ENCODE assay signal across 1 cellular context in genomic region chr4:39365931-39366771, GRCh38.
TF ChIP-seq lines count a peak whose summit lies in the region.

Gene RFC1, minus strand, starts transcription at chr4:39366362. Its CDS starts 121 bp downstream, at chr4:39366241.

TF ChIP-seq in K562, 482 proteins besides CTCF, POLR2A, EP300 and RAD21 (continued from another document and continues in another):
- 0 out of 2 replicates have a peak, but pooled peaks have one; percentile 44 for TF ChIP-seq XRCC5 (IDR thresholded peaks at IDR 0.05; ENCODE audit: low read depth, low read length)
- TF ChIP-seq CHD7 (IDR thresholded peaks at IDR 0.05; ENCODE audit: low read depth, low read length): no peak
- no peak; the same call in 1 of the 2 replicates for TF ChIP-seq RAD51 (IDR thresholded peaks at IDR 0.05; ENCODE audit: borderline replicate concordance, low read depth)
- no peak for TF ChIP-seq ZNF695 (CRISPR knock-in tag; IDR thresholded peaks at IDR 0.05)
- no peak for TF ChIP-seq TSHZ1 (CRISPR knock-in tag; IDR thresholded peaks at IDR 0.05)
- no peak for TF ChIP-seq CHD4 (IDR thresholded peaks at IDR 0.05; ENCODE audit: insufficient read depth, insufficient replicate concordance, low read depth, low read length, poor library complexity, severe bottlenecking)
- no peak for TF ChIP-seq DACH1 (IDR thresholded peaks at IDR 0.05; ENCODE audit: partially characterized antibody)
- TF ChIP-seq HNRNPUL1 (IDR thresholded peaks at IDR 0.05; ENCODE audit: low read length): no peak
- TF ChIP-seq HMGXB4 (CRISPR knock-in tag; IDR thresholded peaks at IDR 0.05): peak; percentile 42; the same call in 1 of the 2 replicates
- TF ChIP-seq SNAPC5 (CRISPR knock-in tag; IDR thresholded peaks at IDR 0.05): no peak
- TF ChIP-seq HINFP (tag; conservative IDR thresholded peaks at IDR 0.05; ENCODE audit: low read depth): no peak
- TF ChIP-seq GABPA (tag; conservative IDR thresholded peaks at IDR 0.05; ENCODE audit: low read depth): peak; percentile 51
- peak; percentile 74 for TF ChIP-seq DIDO1 (tag; IDR thresholded peaks at IDR 0.05; ENCODE audit: low read depth)
- peak; percentile 24; the same call in 1 of the 2 replicates for TF ChIP-seq NR1H2 (CRISPR knock-in tag; IDR thresholded peaks at IDR 0.05)
- no peak for TF ChIP-seq ZNF277 (CRISPR knock-in tag; IDR thresholded peaks at IDR 0.05; ENCODE audit: borderline replicate concordance)
- no peak for TF ChIP-seq MCM2 (IDR thresholded peaks at IDR 0.05; ENCODE audit: low read depth)
- peak; percentile 88 for TF ChIP-seq MYC (IDR thresholded peaks at IDR 0.05; ENCODE audit: low read depth, low read length)
- TF ChIP-seq MYC (CRISPR knock-in tag; IDR thresholded peaks at IDR 0.05; ENCODE audit: borderline replicate concordance, low read depth): peak; percentile 70; the same call in 1 of the 2 replicates
- TF ChIP-seq PCBP1 (IDR thresholded peaks at IDR 0.05; ENCODE audit: low read depth, low read length, poor library complexity, severe bottlenecking): peak; percentile 45
- no peak for TF ChIP-seq ADNP (tag; IDR thresholded peaks at IDR 0.05)
- TF ChIP-seq ZNF197 (CRISPR knock-in tag; IDR thresholded peaks at IDR 0.05; ENCODE audit: low read depth): no peak; the same call in 1 of the 2 replicates
- TF ChIP-seq KDM5B (IDR thresholded peaks at IDR 0.05; ENCODE audit: insufficient replicate concordance, low read depth, low read length): peak; percentile 84
- TF ChIP-seq NFE2 (IDR thresholded peaks at IDR 0.05; ENCODE audit: low read depth): no peak
- TF ChIP-seq ZBTB17 (CRISPR knock-in tag; IDR thresholded peaks at IDR 0.05): 0 out of 2 replicates have a peak, but pooled peaks have one; percentile 24
- TF ChIP-seq PML (IDR thresholded peaks at IDR 0.05; ENCODE audit: low read length): peak; percentile 60; the same call in 1 of the 2 replicates
- no peak for TF ChIP-seq ELK3 (CRISPR knock-in tag; IDR thresholded peaks at IDR 0.05)
- TF ChIP-seq ZBTB49 (CRISPR knock-in tag; IDR thresholded peaks at IDR 0.05; ENCODE audit: borderline replicate concordance): peak; percentile 96
- peak in 1 of 2 experiments; percentile 86; a peak in 2 of 4 replicates for TF ChIP-seq FOXA3 (CRISPR knock-in tag; conservative IDR thresholded peaks at IDR 0.05 in 1 of 2, IDR thresholded peaks at IDR 0.05 in 1 of 2)
- TF ChIP-seq SETDB1 (IDR thresholded peaks at IDR 0.05; ENCODE audit: low read length): no peak
- TF ChIP-seq BMI1 (IDR thresholded peaks at IDR 0.05; ENCODE audit: low read length): no peak
- no peak for TF ChIP-seq CBFA2T2 (conservative IDR thresholded peaks at IDR 0.05)
- TF ChIP-seq MBD2 (IDR thresholded peaks at IDR 0.05; ENCODE audit: borderline replicate concordance, low read depth): peak; percentile 56; the same call in 1 of the 2 replicates
- TF ChIP-seq STAT5B (CRISPR knock-in tag; IDR thresholded peaks at IDR 0.05): no peak
- peak in 1 of 2 experiments; percentile 44; a peak in 1 of 4 replicates for TF ChIP-seq SIN3A (IDR thresholded peaks at IDR 0.05; ENCODE audit: borderline replicate concordance in 2 of 2, control insufficient read depth in 1 of 2, low read depth in 2 of 2, low read length in 2 of 2)
- TF ChIP-seq PHF8 (IDR thresholded peaks at IDR 0.05; ENCODE audit: borderline replicate concordance, low read length): peak; percentile 84
